In genomic region chr3:196409409-196409808, GRCh38 we compare ENCODE assay signal across 23 cellular contexts. TPM values are rescaled to one million over a fixed set of nuclear protein-coding genes. Genes with fewer than 3 reads are reported as not detected.
DNase-seq lines count a peak whose midpoint lies in the region; ATAC-seq and TF ChIP-seq lines count a peak whose summit lies in the region.
"Had no signal": no experiment of that assay in that cellular context is flagged by ENCODE, and none has a peak within 500 bp of the region (broad histone marks: within the 10 kb centered on the region; RNA-seq: fewer than 3 reads in every experiment).

No MANE protein-coding gene starts in this region.

- no peaks in the 10 kb centered on the region for H3K9me3 ChIP-seq in neutrophil

- no peak overlapping the region for H3K4me3 ChIP-seq in Jurkat, Clone E6-1 (ENCODE audit: low read length)
- no peak overlapping the region for H3K4me3 ChIP-seq in neutrophil (ENCODE audit: low read depth in 1 of 2, low read length in 1 of 2)
- H3K4me3 ChIP-seq: BLaER1, GM23248, SJCRH30 had no signal

- no peak for TF ChIP-seq CTCF in neutrophil (IDR thresholded peaks at IDR 0.05)

- peaks cover 25% of the 10 kb centered on the region for H3K36me3 ChIP-seq in neutrophil

- H3K4me1 Mint-ChIP-seq in activated naive CD4-positive, alpha-beta T cell treated with anti-CD3 and anti-CD28 coated beads, Interleukin-2, amount 50 U/mL, for 24 hours, result peaks cover 35% of the 10 kb centered on the region
- H3K4me1 Mint-ChIP-seq in activated T-helper 2 cell treated with anti-CD3 and anti-CD28 coated beads, Interferon-gamma antibody, Interleukin-2, Interleukin-4, amounts not matched to agents 10 μg/mL and 5 μg/mL and 100 μg/mL, durations not matched to agents 14 hours and 24 hours and 36 hours (ENCODE audit: low read depth), result peaks cover 8% of the 10 kb centered on the region

- no peaks in the 10 kb centered on the region for H3K27me3 ChIP-seq in neutrophil
- H3K27me3 ChIP-seq: BLaER1, SJCRH30 had no signal

- H3K4me1 ChIP-seq in neutrophil (ENCODE audit: control insufficient read depth in 1 of 2, insufficient read depth in 1 of 2, low read depth in 1 of 2, low read length in 1 of 2), result no peaks in the 10 kb centered on the region
- H3K4me1 ChIP-seq: BLaER1 had no signal

- peaks cover 14% of the 10 kb centered on the region for H3K36me3 Mint-ChIP-seq in activated naive CD4-positive, alpha-beta T cell treated with anti-CD3 and anti-CD28 coated beads, Interleukin-2, amount 50 U/mL, for 24 hours
- peaks cover 0 to 27% of the 10 kb centered on the region in 2 donors for H3K36me3 Mint-ChIP-seq in activated naive CD4-positive, alpha-beta T cell treated with anti-CD3 and anti-CD28 coated beads, Interleukin-2, amount 50 U/mL, for 72 hours
- H3K36me3 Mint-ChIP-seq in activated T-helper 2 cell treated with anti-CD3 and anti-CD28 coated beads, Interferon-gamma antibody, Interleukin-2, Interleukin-4, amounts not matched to agents 10 μg/mL and 5 μg/mL and 100 μg/mL, durations not matched to agents 14 hours and 24 hours and 36 hours (ENCODE audit: low read depth), result peaks cover 40% of the 10 kb centered on the region

- no peak for ATAC-seq in activated naive CD4-positive, alpha-beta T cell treated with anti-CD3 and anti-CD28 coated beads, Interleukin-2, amount 50 U/mL, for 72 hours
- ATAC-seq in GM19397 (IDR thresholded peaks at IDR 0.05; ENCODE audit: unreplicated experiment), result no peak
- ATAC-seq: PC-3, Right ventricle myocardium inferior had no signal

- peak overlapping the region; percentile 46 for H3K27ac Mint-ChIP-seq in activated naive CD4-positive, alpha-beta T cell treated with anti-CD3 and anti-CD28 coated beads, Interleukin-2, amount 50 U/mL, for 24 hours
- no peak overlapping the region for H3K27ac Mint-ChIP-seq in activated naive CD4-positive, alpha-beta T cell treated with anti-CD3 and anti-CD28 coated beads, Interleukin-2, amount 50 U/mL, for 72 hours
- H3K27ac Mint-ChIP-seq in activated T-helper 2 cell treated with anti-CD3 and anti-CD28 coated beads, Interferon-gamma antibody, Interleukin-2, Interleukin-4, amounts not matched to agents 10 μg/mL and 5 μg/mL and 100 μg/mL, durations not matched to agents 14 hours and 24 hours and 36 hours, result peak overlapping the region; percentile 16

- H3K27ac ChIP-seq in neutrophil, result peak overlapping the region; percentile 9
- H3K27ac ChIP-seq: BLaER1, GM23248, SJCRH30 had no signal

- H3K4me3 Mint-ChIP-seq in activated naive CD4-positive, alpha-beta T cell treated with anti-CD3 and anti-CD28 coated beads, Interleukin-2, amount 50 U/mL, for 24 hours, result no peak overlapping the region
- no peak overlapping the region for H3K4me3 Mint-ChIP-seq in activated T-helper 2 cell treated with anti-CD3 and anti-CD28 coated beads, Interferon-gamma antibody, Interleukin-2, Interleukin-4, amounts not matched to agents 10 μg/mL and 5 μg/mL and 100 μg/mL, durations not matched to agents 14 hours and 24 hours and 36 hours (ENCODE audit: low read depth)
- H3K4me3 Mint-ChIP-seq: CD4-positive, CD25-positive, alpha-beta regulatory T cell had no signal

- no peak for DNase-seq in activated naive CD4-positive, alpha-beta T cell treated with anti-CD3 and anti-CD28 coated beads, Interleukin-2, amount 50 U/mL, for 72 hours (ENCODE audit: low spot score in 2 of 2)
- peak; percentile 85 for DNase-seq in Jurkat, Clone E6-1 (ENCODE audit: low read depth, low spot score)
- no peak for DNase-seq in activated T-helper 2 cell treated with anti-CD3 and anti-CD28 coated beads, Interferon-gamma antibody, Interleukin-2, Interleukin-4, amounts not matched to agents 10 μg/mL and 5 μg/mL and 100 μg/mL, durations not matched to agents 14 hours and 24 hours and 36 hours (ENCODE audit: low spot score)
- DNase-seq in foreskin melanocyte, result no peak
- DNase-seq: CD4-positive, CD25-positive, alpha-beta regulatory T cell; GM23248; H7; Kasumi-1; NCI-H1105; NCI-H146; NCI-H1930; NCI-H2107; NCI-H446; NCI-H526; NCI-H82; NK-92 treated with Interleukin-12 subunit alpha and Interleukin-12 subunit beta, amount 100 ng/mL, for 24 hours; PC-3; SJCRH30 had no signal

- intact Hi-C loops in activated T-helper 2 cell treated with anti-CD3 and anti-CD28 coated beads, Interferon-gamma antibody, Interleukin-2, Interleukin-4, amounts not matched to agents 10 μg/mL and 5 μg/mL and 100 μg/mL, durations not matched to agents 14 hours and 24 hours and 36 hours (cut with micrococcal nuclease), result no loop called here

- no peaks in the 10 kb centered on the region for H3K27me3 Mint-ChIP-seq in activated naive CD4-positive, alpha-beta T cell treated with anti-CD3 and anti-CD28 coated beads, Interleukin-2, amount 50 U/mL, for 24 hours
- H3K27me3 Mint-ChIP-seq in activated T-helper 2 cell treated with anti-CD3 and anti-CD28 coated beads, Interferon-gamma antibody, Interleukin-2, Interleukin-4, amounts not matched to agents 10 μg/mL and 5 μg/mL and 100 μg/mL, durations not matched to agents 14 hours and 24 hours and 36 hours (ENCODE audit: low read depth), result no peaks in the 10 kb centered on the region
- H3K27me3 Mint-ChIP-seq: CD4-positive, CD25-positive, alpha-beta regulatory T cell had no signal

- H3K9me3 Mint-ChIP-seq in activated naive CD4-positive, alpha-beta T cell treated with anti-CD3 and anti-CD28 coated beads, Interleukin-2, amount 50 U/mL, for 24 hours, result peaks cover 9% of the 10 kb centered on the region
- H3K9me3 Mint-ChIP-seq in activated naive CD4-positive, alpha-beta T cell treated with anti-CD3 and anti-CD28 coated beads, Interleukin-2, amount 50 U/mL, for 72 hours, result peaks cover 7 to 9% of the 10 kb centered on the region in 2 donors
- peaks cover 20% of the 10 kb centered on the region for H3K9me3 Mint-ChIP-seq in activated T-helper 2 cell treated with anti-CD3 and anti-CD28 coated beads, Interferon-gamma antibody, Interleukin-2, Interleukin-4, amounts not matched to agents 10 μg/mL and 5 μg/mL and 100 μg/mL, durations not matched to agents 14 hours and 24 hours and 36 hours

RNA-seq across cellular contexts. Expression of gene UBXN7, which starts 22.8 kb away (rescaled TPM):
- 100 to 1,000 TPM in 1 of 2 donors, 10 to 100 TPM in 1; 78.1 to 101 TPM for total RNA-seq in activated naive CD4-positive, alpha-beta T cell treated with anti-CD3 and anti-CD28 coated beads, Interleukin-2, amount 50 U/mL, for 72 hours
- polyA plus RNA-seq in Jurkat, Clone E6-1 (2012; ENCODE audit: insufficient read depth, insufficient read length), result 21.1 TPM
- total RNA-seq in activated T-helper 2 cell treated with anti-CD3 and anti-CD28 coated beads, Interferon-gamma antibody, Interleukin-2, Interleukin-4, amounts not matched to agents 10 μg/mL and 5 μg/mL and 100 μg/mL, durations not matched to agents 14 hours and 24 hours and 36 hours, result 64.4 and 67.8 TPM in 2 replicates

Comparison
In these comparisons a context has a peak if more than half of its experiments do, and no peak if none do; other contexts are left out.
1. H3K27ac Mint-ChIP-seq: peak in activated naive CD4-positive, alpha-beta T cell treated with anti-CD3 and anti-CD28 coated beads, Interleukin-2, amount 50 U/mL, for 24 hours (single experiment) and activated T-helper 2 cell treated with anti-CD3 and anti-CD28 coated beads, Interferon-gamma antibody, Interleukin-2, Interleukin-4, amounts not matched to agents 10 μg/mL and 5 μg/mL and 100 μg/mL, durations not matched to agents 14 hours and 24 hours and 36 hours (single experiment); none in activated naive CD4-positive, alpha-beta T cell treated with anti-CD3 and anti-CD28 coated beads, Interleukin-2, amount 50 U/mL, for 72 hours (0 of 2).